Comparison of ENCODE assay signal across 25 cellular contexts in the genomic region with DNA sequence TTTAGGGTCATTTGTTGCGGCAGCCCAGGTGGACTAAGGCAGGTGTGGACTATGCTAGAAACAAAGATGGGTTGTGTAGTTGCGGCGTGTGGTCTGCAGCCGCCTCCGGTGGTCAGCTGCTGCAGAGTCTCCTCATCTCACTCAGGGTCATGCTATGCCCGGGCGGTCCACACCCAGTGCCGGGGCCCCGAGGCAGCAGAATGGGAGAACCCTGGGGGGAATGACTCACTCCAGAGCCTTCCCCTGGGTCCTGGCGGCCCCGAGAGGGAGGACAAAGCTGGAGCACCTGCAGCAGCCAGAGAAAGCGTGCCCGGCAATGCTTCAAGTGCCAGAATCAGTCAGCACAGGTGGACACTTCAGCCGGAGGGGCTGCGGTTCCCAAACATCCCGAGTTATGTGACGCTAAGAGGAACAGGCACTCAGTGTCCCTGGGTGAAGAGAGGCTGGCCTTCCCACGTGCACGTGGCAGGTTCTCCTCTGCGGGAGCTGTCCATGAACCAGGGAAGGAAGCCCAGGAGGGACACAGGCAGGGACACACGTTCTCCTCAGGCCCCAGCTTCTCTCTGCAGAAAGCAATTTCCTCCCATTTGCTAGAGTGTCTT.
"Had no signal": no experiment of that assay in that cellular context is flagged by ENCODE, and none has a peak within 500 bp of the region (broad histone marks: within the 10 kb centered on the region; RNA-seq: fewer than 3 reads in every experiment).

No MANE protein-coding gene starts in this region.

- DNase-seq: activated CD4-positive, alpha-beta T cell treated with anti-CD3 and anti-CD28 coated beads for 1 hour; activated CD4-positive, alpha-beta T cell treated with anti-CD3 and anti-CD28 coated beads, Interleukin-2, amount 10 ng/mL, durations not matched to agents 7 days and 5 days; activated CD8-positive, alpha-beta T cell treated with anti-CD3 and anti-CD28 coated beads for 36 hours; activated T-cell treated with anti-CD3 and anti-CD28 coated beads, Interleukin-2, amount 50 U/mL, for 48 hours; central memory CD4-positive, alpha-beta T cell; dermis blood vessel endothelial cell; effector CD4-positive, alpha-beta T cell; gastrocnemius medialis; glutamatergic neuron; left ventricle myocardium inferior; mesendoderm; natural killer cell; stimulated activated CD4-positive, alpha-beta T cell treated with anti-CD3 and anti-CD28 coated beads, Interleukin-4, amount 100 ng/mL, for 24 hours; stimulated activated naive CD8-positive, alpha-beta T cell treated with anti-CD3 and anti-CD28 coated beads, Interleukin-15, amount 100 ng/mL, for 72 hours; substantia nigra; T-helper 2 cell; tibial artery had no signal

- H3K4me1 ChIP-seq: breast epithelium, gastrocnemius medialis, left ventricle myocardium inferior, neural progenitor cell, tibial artery had no signal

- H3K27ac ChIP-seq: breast epithelium, gastrocnemius medialis, left ventricle myocardium inferior, neural progenitor cell, skin epidermis, tibial artery had no signal

- H3K4me3 ChIP-seq: breast epithelium, gastrocnemius medialis, left ventricle myocardium inferior, lung, neural progenitor cell, skin epidermis, tibial artery had no signal

- H3K9me3 Mint-ChIP-seq: activated CD4-positive, alpha-beta T cell treated with anti-CD3 and anti-CD28 coated beads, Interleukin-2, amount 10 ng/mL, durations not matched to agents 7 days and 5 days; activated CD8-positive, alpha-beta T cell treated with anti-CD3 and anti-CD28 coated beads for 36 hours; activated naive CD4-positive, alpha-beta T cell treated with anti-CD3 and anti-CD28 coated beads, Interleukin-2, amount 50 U/mL, for 72 hours; activated T-helper 2 cell treated with anti-CD3 and anti-CD28 coated beads, Interferon-gamma antibody, Interleukin-2, Interleukin-4, amounts not matched to agents 10 μg/mL and 5 μg/mL and 100 μg/mL, durations not matched to agents 14 hours and 24 hours and 36 hours; natural killer cell; neural progenitor cell; stimulated activated memory B cell treated with anti-CD40 and anti-IgM and Interleukin-4, amounts not matched to agents 10 μg/mL and 1 μg/mL and 100 μg/mL, for 72 hours; stimulated activated naive CD8-positive, alpha-beta T cell treated with anti-CD3 and anti-CD28 coated beads, Interleukin-15, amount 100 ng/mL, for 72 hours had no signal

- H3K27me3 ChIP-seq: neural progenitor cell had no signal

- H3K27me3 Mint-ChIP-seq: activated CD4-positive, alpha-beta T cell treated with anti-CD3 and anti-CD28 coated beads, Interleukin-2, amount 10 ng/mL, durations not matched to agents 7 days and 5 days had no signal

- H3K27ac Mint-ChIP-seq: activated CD4-positive, alpha-beta T cell treated with anti-CD3 and anti-CD28 coated beads, Interleukin-2, amount 10 ng/mL, durations not matched to agents 7 days and 5 days; activated CD8-positive, alpha-beta T cell treated with anti-CD3 and anti-CD28 coated beads for 36 hours; activated naive CD4-positive, alpha-beta T cell treated with anti-CD3 and anti-CD28 coated beads, Interleukin-2, amount 50 U/mL, for 72 hours; activated T-helper 2 cell treated with anti-CD3 and anti-CD28 coated beads, Interferon-gamma antibody, Interleukin-2, Interleukin-4, amounts not matched to agents 10 μg/mL and 5 μg/mL and 100 μg/mL, durations not matched to agents 14 hours and 24 hours and 36 hours; natural killer cell; neural progenitor cell; progenitor cell of endocrine pancreas; stimulated activated memory B cell treated with anti-CD40 and anti-IgM and Interleukin-4, amounts not matched to agents 10 μg/mL and 1 μg/mL and 100 μg/mL, for 72 hours; stimulated activated naive CD8-positive, alpha-beta T cell treated with anti-CD3 and anti-CD28 coated beads, Interleukin-15, amount 100 ng/mL, for 72 hours had no signal

- H3K36me3 Mint-ChIP-seq: activated naive CD4-positive, alpha-beta T cell treated with anti-CD3 and anti-CD28 coated beads, Interleukin-2, amount 50 U/mL, for 72 hours; natural killer cell; neural progenitor cell; stimulated activated memory B cell treated with anti-CD40 and anti-IgM and Interleukin-4, amounts not matched to agents 10 μg/mL and 1 μg/mL and 100 μg/mL, for 72 hours had no signal

- H3K36me3 ChIP-seq: breast epithelium, gastrocnemius medialis, left ventricle myocardium inferior, neural progenitor cell, tibial artery had no signal

- H3K4me1 Mint-ChIP-seq: activated CD4-positive, alpha-beta T cell treated with anti-CD3 and anti-CD28 coated beads, Interleukin-2, amount 10 ng/mL, durations not matched to agents 7 days and 5 days; natural killer cell; stimulated activated memory B cell treated with anti-CD40 and anti-IgM and Interleukin-4, amounts not matched to agents 10 μg/mL and 1 μg/mL and 100 μg/mL, for 72 hours; stimulated activated naive CD8-positive, alpha-beta T cell treated with anti-CD3 and anti-CD28 coated beads, Interleukin-15, amount 100 ng/mL, for 72 hours had no signal

- H3K4me3 Mint-ChIP-seq: activated CD4-positive, alpha-beta T cell treated with anti-CD3 and anti-CD28 coated beads, Interleukin-2, amount 10 ng/mL, durations not matched to agents 7 days and 5 days; activated CD8-positive, alpha-beta T cell treated with anti-CD3 and anti-CD28 coated beads for 36 hours; natural killer cell; neural progenitor cell; stimulated activated memory B cell treated with anti-CD40 and anti-IgM and Interleukin-4, amounts not matched to agents 10 μg/mL and 1 μg/mL and 100 μg/mL, for 72 hours; stimulated activated naive CD8-positive, alpha-beta T cell treated with anti-CD3 and anti-CD28 coated beads, Interleukin-15, amount 100 ng/mL, for 72 hours had no signal

- H3K9me3 ChIP-seq: breast epithelium, gastrocnemius medialis, left ventricle myocardium inferior, tibial artery had no signal
